ENCODE assay signal across 33 cellular contexts in the genomic region with DNA sequence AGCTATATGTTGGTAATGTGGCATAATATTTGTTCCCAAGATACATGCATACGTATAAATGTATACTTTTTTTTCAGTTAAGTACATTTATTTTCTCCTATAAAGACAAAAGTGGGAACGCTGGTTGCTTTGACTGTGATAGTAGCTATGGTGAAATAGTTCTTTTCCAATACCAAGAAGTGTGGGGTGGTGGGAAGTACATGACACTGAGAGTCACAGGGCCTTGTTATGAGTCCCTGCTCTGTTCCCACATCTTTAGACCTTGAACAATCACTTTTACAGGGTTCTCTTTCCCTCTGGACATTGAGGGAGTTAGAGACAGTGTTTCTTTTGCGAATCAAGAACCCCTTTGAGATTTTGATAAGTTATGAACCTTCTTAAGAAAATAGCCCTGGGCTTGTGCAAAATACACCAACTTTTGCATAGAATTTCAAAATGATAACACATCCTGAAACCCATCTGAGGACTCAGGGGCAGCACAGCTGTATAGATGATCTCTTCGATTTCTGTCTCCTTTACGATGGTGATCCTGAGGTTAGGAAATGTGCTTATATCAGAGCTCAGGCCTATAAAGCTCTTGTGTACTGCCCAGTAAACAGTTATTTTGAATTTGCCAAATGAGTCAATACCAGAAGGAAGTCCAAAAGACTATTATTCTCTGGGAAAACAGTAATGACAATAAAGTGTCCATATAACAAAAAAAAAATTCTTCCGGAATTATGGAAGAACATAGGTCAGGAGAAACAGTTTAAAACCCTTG. TPM values are rescaled to one million over a fixed set of nuclear protein-coding genes. Genes with fewer than 3 reads are reported as not detected.
"Had no signal": no experiment of that assay in that cellular context is flagged by ENCODE, and none has a peak within 500 bp of the region (broad histone marks: within the 10 kb centered on the region; RNA-seq: fewer than 3 reads in every experiment).

No MANE protein-coding gene starts in this region.

- H3K4me1 ChIP-seq: body of pancreas, breast epithelium had no signal

- H3K9me3 ChIP-seq: body of pancreas, breast epithelium, MG63, Peyer's patch had no signal

- H3K36me3 ChIP-seq: breast epithelium, MG63, Peyer's patch had no signal

- H3K4me3 ChIP-seq: body of pancreas, breast epithelium, MG63, Peyer's patch had no signal

- FAIRE-seq: astrocyte had no signal

- DNase-seq: activated CD4-positive, alpha-beta T cell treated with anti-CD3 and anti-CD28 coated beads for 1 hour; activated CD4-positive, alpha-beta T cell treated with anti-CD3 and anti-CD28 coated beads for 48 hours; activated CD4-positive, CD25-positive, alpha-beta regulatory T cell; activated CD8-positive, alpha-beta T cell treated with anti-CD3 and anti-CD28 coated beads for 36 hours; activated gamma-delta T cell; activated naive CD4-positive, alpha-beta T cell treated with Interleukin-2 at 50 U/mL for 16 hours; activated naive CD8-positive, alpha-beta T cell treated with anti-CD3 and anti-CD28 coated beads, Interleukin-2, amount 10 ng/mL, durations not matched to agents 7 days and 5 days; activated T-cell treated with anti-CD3 and anti-CD28 coated beads, Interleukin-2, amount 50 U/mL, for 24 hours; body of pancreas; central memory CD4-positive, alpha-beta T cell; Kasumi-1; KG1; MG63; NCI-H1048; NCI-H1105 treated with DMSO at 0.1 percent for 48 hours; NCI-H1436; NCI-H1694; NCI-H1930; NCI-H2081 treated with DMSO at 0.1 percent for 48 hours; NCI-H345; NCI-H524 treated with DMSO at 0.1 percent for 48 hours; Peyer's patch; RPMI8226; SW 1271; T-helper 1 cell; T-helper 2 cell; T-helper 9 cell had no signal

- ATAC-seq: activated CD8-positive, alpha-beta T cell treated with anti-CD3 and anti-CD28 coated beads for 36 hours; body of pancreas had no signal

- H3K27ac ChIP-seq: body of pancreas, Peyer's patch, VCaP had no signal

- H3K27me3 ChIP-seq: body of pancreas, breast epithelium, MG63, Peyer's patch had no signal

RNA-seq across cellular contexts. Expression of a gene that starts 1.1 kb away (rescaled TPM):
- total RNA-seq: activated CD8-positive, alpha-beta memory T cell treated with anti-CD3 and anti-CD28 coated beads for 36 hours; activated CD8-positive, alpha-beta T cell treated with anti-CD3 and anti-CD28 coated beads for 36 hours; activated naive CD8-positive, alpha-beta T cell treated with anti-CD3 and anti-CD28 coated beads, Interleukin-2, amount 10 ng/mL, durations not matched to agents 7 days and 5 days; activated T-helper 2 cell treated with anti-CD3 and anti-CD28 coated beads, Interferon-gamma antibody, Interleukin-2, Interleukin-4, amounts not matched to agents 10 μg/mL and 5 μg/mL and 100 μg/mL, durations not matched to agents 14 hours and 24 hours and 36 hours; astrocyte; body of pancreas; breast epithelium; NCI-H460; Peyer's patch had no signal

RNA-seq across cellular contexts. Expression of a gene that starts 55.1 kb away (rescaled TPM):
- total RNA-seq: activated CD8-positive, alpha-beta memory T cell treated with anti-CD3 and anti-CD28 coated beads for 36 hours; activated CD8-positive, alpha-beta T cell treated with anti-CD3 and anti-CD28 coated beads for 36 hours; activated naive CD8-positive, alpha-beta T cell treated with anti-CD3 and anti-CD28 coated beads, Interleukin-2, amount 10 ng/mL, durations not matched to agents 7 days and 5 days; activated T-helper 2 cell treated with anti-CD3 and anti-CD28 coated beads, Interferon-gamma antibody, Interleukin-2, Interleukin-4, amounts not matched to agents 10 μg/mL and 5 μg/mL and 100 μg/mL, durations not matched to agents 14 hours and 24 hours and 36 hours; astrocyte; body of pancreas; NCI-H460; Peyer's patch had no signal
